In genomic region chr6:54267798-54268197, GRCh38 we compare ENCODE assay signal across 9 cellular contexts. TPM values are rescaled to one million over a fixed set of nuclear protein-coding genes. Genes with fewer than 3 reads are reported as not detected.
DNase-seq lines count a peak whose midpoint lies in the region; ATAC-seq lines count a peak whose summit lies in the region.
"Had no signal": no experiment of that assay in that cellular context is flagged by ENCODE, and none has a peak within 500 bp of the region (broad histone marks: within the 10 kb centered on the region; RNA-seq: fewer than 3 reads in every experiment).

No MANE protein-coding gene starts in this region.

- no peak overlapping the region for H3K27ac Mint-ChIP-seq in stimulated activated naive B cell treated with anti-CD40 and anti-IgM and Interleukin-4, amounts not matched to agents 10 μg/mL and 1 μg/mL and 100 μg/mL, for 72 hours

- H3K4me1 ChIP-seq in SJCRH30: no peaks in the 10 kb centered on the region; the same call in 1 of the 2 replicates

- no peaks in the 10 kb centered on the region for H3K27me3 Mint-ChIP-seq in stimulated activated naive B cell treated with anti-CD40 and anti-IgM and Interleukin-4, amounts not matched to agents 10 μg/mL and 1 μg/mL and 100 μg/mL, for 72 hours

- no peaks in the 10 kb centered on the region for H3K36me3 ChIP-seq in SJCRH30

- peak; percentile 51 for DNase-seq in EL
- DNase-seq in SJCRH30: peak; percentile 34 to 59
- peak; percentile 39 for DNase-seq in iPS-NIHi7 (ENCODE audit: extremely low spot score)
- DNase-seq in GM19240 (ENCODE audit: insufficient read length, low spot score): no peak
- no peak for DNase-seq in stimulated activated naive B cell treated with anti-CD40 and anti-IgM and Interleukin-4, amounts not matched to agents 10 μg/mL and 1 μg/mL and 100 μg/mL, for 72 hours

- H3K9me3 Mint-ChIP-seq in stimulated activated naive B cell treated with anti-CD40 and anti-IgM and Interleukin-4, amounts not matched to agents 10 μg/mL and 1 μg/mL and 100 μg/mL, for 72 hours: no peaks in the 10 kb centered on the region

- H3K4me3 Mint-ChIP-seq in stimulated activated naive B cell treated with anti-CD40 and anti-IgM and Interleukin-4, amounts not matched to agents 10 μg/mL and 1 μg/mL and 100 μg/mL, for 72 hours: no peak overlapping the region

- no peak overlapping the region for H3K27ac ChIP-seq in SJCRH30
- H3K27ac ChIP-seq: SK-N-MC had no signal

- peak; percentile 56 for ATAC-seq in HG03354 (IDR thresholded peaks at IDR 0.05; ENCODE audit: poor library complexity, severe bottlenecking, unreplicated experiment)
- no peak for ATAC-seq in stimulated activated naive B cell treated with anti-CD40 and anti-IgM and Interleukin-4, amounts not matched to agents 10 μg/mL and 1 μg/mL and 100 μg/mL, for 72 hours (replicated peaks)
- ATAC-seq in HG03439 (IDR thresholded peaks at IDR 0.05; ENCODE audit: unreplicated experiment): no peak
- ATAC-seq in HG02852 (IDR thresholded peaks at IDR 0.05; ENCODE audit: unreplicated experiment): no peak

- H3K27me3 ChIP-seq in SJCRH30: no peaks in the 10 kb centered on the region

- H3K4me1 Mint-ChIP-seq in stimulated activated naive B cell treated with anti-CD40 and anti-IgM and Interleukin-4, amounts not matched to agents 10 μg/mL and 1 μg/mL and 100 μg/mL, for 72 hours: no peaks in the 10 kb centered on the region

- H3K36me3 Mint-ChIP-seq in stimulated activated naive B cell treated with anti-CD40 and anti-IgM and Interleukin-4, amounts not matched to agents 10 μg/mL and 1 μg/mL and 100 μg/mL, for 72 hours: no peaks in the 10 kb centered on the region

- no peaks in the 10 kb centered on the region for H3K9me3 ChIP-seq in SJCRH30 (replicated peaks)

- H3K4me3 ChIP-seq in SJCRH30: no peak overlapping the region
- H3K4me3 ChIP-seq: SK-N-MC had no signal

RNA-seq across cellular contexts. Expression of gene TINAG, which starts 40.4 kb away (rescaled TPM):
- not detected in 2 replicates for total RNA-seq in SJCRH30 (2014; rRNA removed; shearing (Covaris generic))

Comparison
In these comparisons a context has a peak if more than half of its experiments do, and no peak if none do; other contexts are left out.
1. DNase-seq: peak in EL (single experiment), SJCRH30 (2 of 2) and iPS-NIHi7 (single experiment); none in GM19240 (single experiment) and stimulated activated naive B cell treated with anti-CD40 and anti-IgM and Interleukin-4, amounts not matched to agents 10 μg/mL and 1 μg/mL and 100 μg/mL, for 72 hours (single experiment).